17 cellular contexts compared by ENCODE assay signal in genomic region chr1:19340387-19340937, GRCh38. TPM values are rescaled to one million over a fixed set of nuclear protein-coding genes. Genes with fewer than 3 reads are reported as not detected.
A peak's percentile ranks its signal among the peaks of the same experiment; 100 is the strongest.
DNase-seq lines count a peak whose midpoint lies in the region; ATAC-seq, FAIRE-seq and TF ChIP-seq lines count a peak whose summit lies in the region.
"Had no signal": no experiment of that assay in that cellular context is flagged by ENCODE, and none has a peak within 500 bp of the region (broad histone marks: within the 10 kb centered on the region; RNA-seq: fewer than 3 reads in every experiment).

No MANE protein-coding gene starts in this region.

- no peaks in the 10 kb centered on the region for H3K27me3 Mint-ChIP-seq in activated T-cell treated with anti-CD3 and anti-CD28 coated beads, Interleukin-2, amount 50 U/mL, for 24 hours
- H3K27me3 Mint-ChIP-seq in Calu3 (ENCODE audit: unreplicated experiment) (no peaks in the 10 kb centered on the region), astrocyte (ENCODE audit: low read depth, unreplicated experiment) (no peaks in the 10 kb centered on the region)
- no peaks in the 10 kb centered on the region for H3K27me3 Mint-ChIP-seq in stimulated activated naive B cell treated with anti-CD40 and anti-IgM and Interleukin-4, amounts not matched to agents 10 μg/mL and 1 μg/mL and 100 μg/mL, for 72 hours
- H3K27me3 Mint-ChIP-seq: B cell; CD4-positive, alpha-beta T cell had no signal

- no peak overlapping the region for H3K9ac ChIP-seq in astrocyte (ENCODE audit: low read length)
- H3K9ac ChIP-seq: GM23248 had no signal

- in situ Hi-C loops in HAP-1 (cut with MboI; ENCODE audit: low sequenced_read_pairs) = loop anchor here (5.0 kb wide), 1 partner anchor 312 kb away; no protein-coding TSS in a partner anchor

- no peaks in the 10 kb centered on the region for H3K9me3 ChIP-seq in astrocyte (ENCODE audit: insufficient read depth, low read depth, low read length)
- H3K9me3 ChIP-seq in HAP-1 = no peaks in the 10 kb centered on the region

- H3K36me3 ChIP-seq in astrocyte (ENCODE audit: insufficient read depth, low read length) = peaks cover 16% of the 10 kb centered on the region
- peaks cover 25% of the 10 kb centered on the region for H3K36me3 ChIP-seq in HAP-1 (replicated peaks)

- CTCF ChIA-PET in Calu3 (lab: Charles Lee) = no interaction called here

- no peak for ATAC-seq in stimulated activated naive B cell treated with anti-CD40 and anti-IgM and Interleukin-4, amounts not matched to agents 10 μg/mL and 1 μg/mL and 100 μg/mL, for 72 hours (replicated peaks)
- ATAC-seq: GM12878 had no signal

- no peaks in the 10 kb centered on the region for H3K27me3 ChIP-seq in astrocyte (ENCODE audit: insufficient read depth, low read length)
- no peaks in the 10 kb centered on the region for H3K27me3 ChIP-seq in HAP-1 (ENCODE audit: low read depth)

- no peak overlapping the region for H3K4me2 ChIP-seq in astrocyte (ENCODE audit: low read length)

- TF ChIP-seq CTCF in Calu3 (IDR thresholded peaks at IDR 0.05; ENCODE audit: unreplicated experiment) (no peak), astrocyte (IDR thresholded peaks at IDR 0.05; ENCODE audit: insufficient read depth, low read depth, low read length) (no peak)

- H3K4me3 Mint-ChIP-seq in activated T-cell treated with anti-CD3 and anti-CD28 coated beads, Interleukin-2, amount 50 U/mL, for 24 hours = no peak overlapping the region
- H3K4me3 Mint-ChIP-seq in Calu3 (ENCODE audit: low read depth, unreplicated experiment) (no peak overlapping the region), astrocyte (ENCODE audit: unreplicated experiment) (no peak overlapping the region)
- no peak overlapping the region for H3K4me3 Mint-ChIP-seq in stimulated activated naive B cell treated with anti-CD40 and anti-IgM and Interleukin-4, amounts not matched to agents 10 μg/mL and 1 μg/mL and 100 μg/mL, for 72 hours
- H3K4me3 Mint-ChIP-seq: B cell; CD4-positive, alpha-beta T cell had no signal

- no peak for DNase-seq in activated T-cell treated with anti-CD3 and anti-CD28 coated beads, Interleukin-2, amount 50 U/mL, for 24 hours
- DNase-seq in activated T-cell treated with anti-CD3 and anti-CD28 coated beads for 4 hours (no peak), Calu3 (no peak), astrocyte (ENCODE audit: low read depth) (no peak), HAP-1 (ENCODE audit: low spot score in 2 of 2) (no peak)
- DNase-seq in stimulated activated naive B cell treated with anti-CD40 and anti-IgM and Interleukin-4, amounts not matched to agents 10 μg/mL and 1 μg/mL and 100 μg/mL, for 72 hours = no peak
- DNase-seq in stimulated activated CD8-positive, alpha-beta memory T cell treated with anti-CD3 and anti-CD28 coated beads, Interleukin-4, amount 100 ng/mL, for 48 hours = no peak
- DNase-seq: CD4-positive, alpha-beta T cell; DMS79; GM23248; H7 had no signal

- no peak overlapping the region for H2AFZ ChIP-seq in astrocyte (ENCODE audit: low read depth, low read length)
- H2AFZ ChIP-seq: GM23248 had no signal

- peaks cover 31% of the 10 kb centered on the region for H3K4me1 Mint-ChIP-seq in activated T-cell treated with anti-CD3 and anti-CD28 coated beads, Interleukin-2, amount 50 U/mL, for 24 hours (ENCODE audit: low read depth)
- H3K4me1 Mint-ChIP-seq in Calu3 (ENCODE audit: low read depth, unreplicated experiment) (peaks cover 9% of the 10 kb centered on the region), astrocyte (ENCODE audit: low read depth, unreplicated experiment) (peaks cover 21% of the 10 kb centered on the region)
- peaks cover 28 to 40% of the 10 kb centered on the region in 2 donors for H3K4me1 Mint-ChIP-seq in stimulated activated naive B cell treated with anti-CD40 and anti-IgM and Interleukin-4, amounts not matched to agents 10 μg/mL and 1 μg/mL and 100 μg/mL, for 72 hours
- H3K4me1 Mint-ChIP-seq: B cell had no signal

- peaks cover 79% of the 10 kb centered on the region for H3K36me3 Mint-ChIP-seq in activated T-cell treated with anti-CD3 and anti-CD28 coated beads, Interleukin-2, amount 50 U/mL, for 24 hours (ENCODE audit: low read depth)
- peaks cover 48% of the 10 kb centered on the region for H3K36me3 Mint-ChIP-seq in Calu3 (ENCODE audit: insufficient read depth, unreplicated experiment)
- peaks cover 17% of the 10 kb centered on the region for H3K36me3 Mint-ChIP-seq in astrocyte (ENCODE audit: low read depth, unreplicated experiment)
- H3K36me3 Mint-ChIP-seq in stimulated activated naive B cell treated with anti-CD40 and anti-IgM and Interleukin-4, amounts not matched to agents 10 μg/mL and 1 μg/mL and 100 μg/mL, for 72 hours = peaks cover 48 to 76% of the 10 kb centered on the region in 2 donors

- H3K27ac Mint-ChIP-seq in activated T-cell treated with anti-CD3 and anti-CD28 coated beads, Interleukin-2, amount 50 U/mL, for 24 hours = peak overlapping the region; percentile 82
- H3K27ac Mint-ChIP-seq in Calu3 (ENCODE audit: unreplicated experiment) = peak overlapping the region; percentile 16
- H3K27ac Mint-ChIP-seq in astrocyte (ENCODE audit: unreplicated experiment) = peak overlapping the region; percentile 34
- H3K27ac Mint-ChIP-seq in stimulated activated naive B cell treated with anti-CD40 and anti-IgM and Interleukin-4, amounts not matched to agents 10 μg/mL and 1 μg/mL and 100 μg/mL, for 72 hours = peak overlapping the region; percentile 62
- H3K27ac Mint-ChIP-seq: B cell had no signal

- H3K4me3 ChIP-seq in astrocyte (ENCODE audit: insufficient read depth, low read depth, low read length) = no peak overlapping the region
- no peak overlapping the region for H3K4me3 ChIP-seq in HAP-1
- H3K4me3 ChIP-seq: GM12878, GM23248 had no signal

- H4K20me1 ChIP-seq in astrocyte (ENCODE audit: insufficient read depth, low read length) = peaks cover 79% of the 10 kb centered on the region

- H3K4me1 ChIP-seq in astrocyte (ENCODE audit: insufficient read depth, low read length) (peaks cover 16% of the 10 kb centered on the region), HAP-1 (no peaks in the 10 kb centered on the region)

- no peaks in the 10 kb centered on the region for H3K9me3 Mint-ChIP-seq in activated T-cell treated with anti-CD3 and anti-CD28 coated beads, Interleukin-2, amount 50 U/mL, for 24 hours
- H3K9me3 Mint-ChIP-seq in Calu3 (ENCODE audit: low read depth, unreplicated experiment) (no peaks in the 10 kb centered on the region), astrocyte (ENCODE audit: unreplicated experiment) (no peaks in the 10 kb centered on the region)
- H3K9me3 Mint-ChIP-seq in stimulated activated naive B cell treated with anti-CD40 and anti-IgM and Interleukin-4, amounts not matched to agents 10 μg/mL and 1 μg/mL and 100 μg/mL, for 72 hours = no peaks in the 10 kb centered on the region
- H3K9me3 Mint-ChIP-seq: CD4-positive, alpha-beta T cell had no signal

- no TSS peak for BruUV-seq in Calu3 (replicated peaks; lab: Mats Ljungman, UMichigan)

- no peak overlapping the region for H3K27ac ChIP-seq in astrocyte (ENCODE audit: low read depth, low read length)
- H3K27ac ChIP-seq: GM23248 had no signal

- H3K79me2 ChIP-seq in astrocyte (ENCODE audit: insufficient read depth, low read length) = no peaks in the 10 kb centered on the region

- FAIRE-seq in astrocyte (lab: Jason Lieb, UNC) = no peak
- FAIRE-seq: GM12878, GM18507, HTR-8/SVneo had no signal

- intact Hi-C loops in Calu3 (cut with micrococcal nuclease; ENCODE audit: unreplicated experiment) = no loop called here

RNA-seq across cellular contexts. Expression of gene SLC66A1, which starts 28.3 kb away (rescaled TPM):
- 10.0 and 13.1 TPM in 2 replicates for total RNA-seq in Calu3 (2022)
- total RNA-seq in astrocyte = 17.4 and 21.5 TPM in 2 replicates

RNA-seq across cellular contexts. Expression of gene AKR7A2, which starts 28.5 kb away (rescaled TPM):
- total RNA-seq in Calu3 (2022) (25.7 and 26.3 TPM in 2 replicates), astrocyte (30.3 and 33.9 TPM in 2 replicates)

RNA-seq across cellular contexts. Expression of gene AKR7A3, which starts 51.9 kb away (rescaled TPM):
- total RNA-seq in Calu3 (2022) = 1.7 and 2.2 TPM in 2 replicates
- total RNA-seq in astrocyte = 0.20 and 0.55 TPM in 2 replicates
- total RNA-seq: A172, G401 had no signal

Comparison
In these comparisons a context has a peak if more than half of its experiments do, and no peak if none do; other contexts are left out.
1. H3K27ac Mint-ChIP-seq: peak in every context shown above with its lines; median percentile 82 in activated T-cell treated with anti-CD3 and anti-CD28 coated beads, Interleukin-2, amount 50 U/mL, for 24 hours; 62 in stimulated activated naive B cell treated with anti-CD40 and anti-IgM and Interleukin-4, amounts not matched to agents 10 μg/mL and 1 μg/mL and 100 μg/mL, for 72 hours; 34 in astrocyte; 16 in Calu3.